In the genomic region with DNA sequence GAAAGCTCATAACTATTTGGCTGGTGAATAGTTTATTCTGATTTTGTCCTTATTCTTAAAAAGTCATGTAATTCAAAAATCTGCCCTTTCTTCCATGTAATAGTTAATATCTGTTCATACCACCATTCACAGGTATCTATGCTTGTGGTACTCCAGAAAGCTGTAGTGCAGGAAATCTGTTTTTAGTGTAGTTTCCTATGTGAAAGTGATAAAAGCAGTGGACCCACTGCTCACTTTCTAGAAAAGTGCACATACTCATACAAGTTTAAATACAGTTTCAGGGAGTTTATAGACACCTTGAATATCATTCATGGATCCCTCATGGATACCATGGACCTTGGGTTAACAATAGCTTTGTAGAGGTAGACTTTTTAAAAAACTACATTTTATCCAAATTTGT, we compare ENCODE assay signal across 25 cellular contexts.
DNase-seq lines count a peak whose midpoint lies in the region; ATAC-seq lines count a peak whose summit lies in the region.
"Had no signal": no experiment of that assay in that cellular context is flagged by ENCODE, and none has a peak within 500 bp of the region (broad histone marks: within the 10 kb centered on the region; RNA-seq: fewer than 3 reads in every experiment).

No MANE protein-coding gene starts in this region.

- peak; percentile 53 for ATAC-seq in GM18907 (IDR thresholded peaks at IDR 0.05; ENCODE audit: unreplicated experiment)
- ATAC-seq in GM21723 (IDR thresholded peaks at IDR 0.05; ENCODE audit: unreplicated experiment): peak; percentile 57
- peak; percentile 76 for ATAC-seq in HG03460 (IDR thresholded peaks at IDR 0.05; ENCODE audit: unreplicated experiment)
- ATAC-seq in activated CD4-positive, CD25-positive, alpha-beta regulatory T cell treated with anti-CD3 and anti-CD28 coated beads, Interleukin-2, amount 50 U/mL, for 24 hours: no peak
- no peak for ATAC-seq in HG03039 (IDR thresholded peaks at IDR 0.05; ENCODE audit: unreplicated experiment)
- ATAC-seq: activated CD8-positive, alpha-beta T cell treated with anti-CD3 and anti-CD28 coated beads, Interleukin-2, amount 10 ng/mL, durations not matched to agents 7 days and 5 days; foreskin keratinocyte; heart left ventricle had no signal

- no peak for DNase-seq in NCI-H2081 treated with DMSO at 0.1 percent for 48 hours (lab: John Stamatoyannopoulos, UW)
- DNase-seq in NCI-H1092 (lab: John Stamatoyannopoulos, UW): no peak
- DNase-seq: activated CD4-positive, alpha-beta T cell treated with anti-CD3 and anti-CD28 coated beads for 4 hours; activated CD8-positive, alpha-beta T cell treated with anti-CD3 and anti-CD28 coated beads, Interleukin-2, amount 10 ng/mL, durations not matched to agents 7 days and 5 days; amniotic stem cell; COR-L47; DMS53; esophagus squamous epithelium; foreskin keratinocyte; H7; heart left ventricle; islet precursor cell; left ventricle myocardium inferior; NCI-H1417 treated with DMSO at 0.1 percent for 48 hours; NCI-H2107; NCI-H774; Peyer's patch; SHP77 treated with DMSO at 0.1 percent for 48 hours; small intestine; stimulated activated naive CD4-positive, alpha-beta T cell had no signal

Comparison
In these comparisons a context has a peak if more than half of its experiments do, and no peak if none do; other contexts are left out.
1. ATAC-seq: peak in GM18907 (single experiment), GM21723 (single experiment) and HG03460 (single experiment); none in activated CD4-positive, CD25-positive, alpha-beta regulatory T cell treated with anti-CD3 and anti-CD28 coated beads, Interleukin-2, amount 50 U/mL, for 24 hours (0 of 2) and HG03039 (single experiment).